In the genomic region with DNA sequence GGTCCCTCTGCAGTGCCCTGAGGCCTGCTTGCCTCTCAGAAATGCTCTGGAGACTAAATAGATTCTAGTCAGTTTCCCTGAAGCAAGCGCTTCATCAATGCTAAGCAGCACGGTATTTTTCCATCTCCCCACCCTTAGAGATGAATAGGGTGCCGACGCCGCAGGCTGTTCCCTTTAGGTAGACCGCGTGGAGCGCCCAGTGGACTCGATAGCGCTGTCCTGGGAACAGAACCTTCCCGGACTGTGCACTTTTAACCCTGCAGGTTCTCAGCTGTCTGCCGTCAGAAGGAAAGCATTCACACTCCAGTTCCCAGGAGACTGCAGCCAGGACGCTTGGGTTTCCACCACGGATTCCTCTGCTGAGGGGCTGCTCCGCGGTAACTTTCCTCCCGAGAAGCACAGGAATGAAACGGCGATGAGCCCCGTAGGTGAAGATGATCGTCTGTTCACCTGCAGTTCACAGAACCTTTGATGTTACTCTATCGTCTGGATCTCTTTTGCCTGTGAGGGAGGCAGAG, we compare ENCODE assay signal across 35 cellular contexts. TPM values are rescaled to one million over a fixed set of nuclear protein-coding genes. Genes with fewer than 3 reads are reported as not detected.
"Had no signal": no experiment of that assay in that cellular context is flagged by ENCODE, and none has a peak within 500 bp of the region (broad histone marks: within the 10 kb centered on the region; RNA-seq: fewer than 3 reads in every experiment).

No MANE protein-coding gene starts in this region.

- H3K4me3 ChIP-seq: heart right ventricle, hepatocyte, left lung, lung, mucosa of descending colon, pancreas, prostate gland, sigmoid colon, stomach, testis, thyroid gland, transverse colon, upper lobe of left lung, vagina had no signal

- H3K27me3 ChIP-seq: left lung, pancreas, sigmoid colon, testis, thyroid gland, transverse colon, upper lobe of left lung, vagina had no signal

- DNase-seq: heart right ventricle; kidney glomerular epithelial cell; left cardiac atrium; left lung; mesendoderm; midbrain; mucosa of descending colon; naive thymus-derived CD4-positive, alpha-beta T cell; nucleus accumbens; pancreas; posterior cingulate gyrus; retina; right cardiac atrium; sigmoid colon; small intestine; stimulated activated CD4-positive, alpha-beta T cell treated with anti-CD3 and anti-CD28 coated beads, Interleukin-1b, Interleukin-23, amount 100 ng/mL, for 48 hours; stimulated activated CD4-positive, alpha-beta T cell treated with anti-CD3 and anti-CD28 coated beads, Interleukin-2, amount 100 ng/mL, for 48 hours; stimulated activated CD4-positive, alpha-beta T cell treated with anti-CD3 and anti-CD28 coated beads, Interleukin-4, amount 100 ng/mL, for 4 hours; stimulated activated CD8-positive, alpha-beta memory T cell treated with anti-CD3 and anti-CD28 coated beads, Interleukin-4, amount 100 ng/mL, for 48 hours; stimulated activated naive CD8-positive, alpha-beta T cell treated with anti-CD3 and anti-CD28 coated beads, Interleukin-15, Interleukin-2, amounts not matched to agents 100 U/mL and 50 U/mL, for 24 hours; stomach; testis; thyroid gland; transverse colon; upper lobe of left lung had no signal

- H3K27ac ChIP-seq: heart right ventricle, hepatocyte, left lung, pancreas, prostate gland, sigmoid colon, stomach, testis, thyroid gland, transverse colon, upper lobe of left lung, vagina had no signal

- ATAC-seq: heart right ventricle; left cardiac atrium; left lung; mucosa of descending colon; naive thymus-derived CD4-positive, alpha-beta T cell; natural killer cell treated with Interleukin-12 subunit alpha and Interleukin-12 subunit beta and Interleukin-15 and Interleukin-18, amount 100 ng/mL, for 72 hours; pancreas; right cardiac atrium; stimulated activated memory B cell treated with anti-CD40 and anti-IgM and Interleukin-4, amounts not matched to agents 10 μg/mL and 1 μg/mL and 100 μg/mL, for 72 hours; stimulated activated naive CD8-positive, alpha-beta T cell treated with anti-CD3 and anti-CD28 coated beads, Interleukin-15, Interleukin-2, amounts not matched to agents 100 U/mL and 50 U/mL, for 24 hours had no signal

- H3K79me2 ChIP-seq: hepatocyte had no signal

- H3K4me1 ChIP-seq: heart right ventricle, left lung, pancreas, sigmoid colon, stomach, testis, thyroid gland, transverse colon, upper lobe of left lung, vagina had no signal

- H2AFZ ChIP-seq: hepatocyte had no signal

- H3K9me3 ChIP-seq: heart right ventricle, left lung, mucosa of descending colon, pancreas, prostate gland, sigmoid colon, stomach, testis, thyroid gland, transverse colon, upper lobe of left lung, vagina had no signal

- H3K4me2 ChIP-seq: hepatocyte had no signal

- H3K36me3 ChIP-seq: heart right ventricle, left lung, pancreas, prostate gland, sigmoid colon, stomach, thyroid gland, transverse colon, upper lobe of left lung, vagina had no signal

- FAIRE-seq: keratinocyte, pancreas, small intestine had no signal

RNA-seq across cellular contexts. Expression of a gene that starts 9.1 kb away (rescaled TPM):
- total RNA-seq: hepatocyte; left cardiac atrium; left lung; mucosa of descending colon; naive thymus-derived CD4-positive, alpha-beta T cell; natural killer cell treated with Interleukin-12 subunit alpha and Interleukin-12 subunit beta and Interleukin-15 and Interleukin-18, amount 100 ng/mL, for 72 hours; osteoblast; prostate gland; stomach; transverse colon; urinary bladder had no signal
- polyA plus RNA-seq: hepatocyte, sigmoid colon had no signal

RNA-seq across cellular contexts. Expression of a gene that starts 15.0 kb away (rescaled TPM):
- total RNA-seq: myocyte; natural killer cell treated with Interleukin-12 subunit alpha and Interleukin-12 subunit beta and Interleukin-15 and Interleukin-18, amount 100 ng/mL, for 72 hours had no signal
- polyA plus RNA-seq: naive thymus-derived CD4-positive, alpha-beta T cell had no signal
